ENCODE assay signal across 8 cellular contexts in genomic region chr1:84691139-84691783, GRCh38. TPM values are rescaled to one million over a fixed set of nuclear protein-coding genes. Genes with fewer than 3 reads are reported as not detected.
A peak's percentile ranks its signal among the peaks of the same experiment; 100 is the strongest.
DNase-seq lines count a peak whose midpoint lies in the region; ATAC-seq and TF ChIP-seq lines count a peak whose summit lies in the region.

No MANE protein-coding gene starts in this region.

- no peak overlapping the region for H2BK5ac ChIP-seq in mesenchymal stem cell (ENCODE audit: low read depth, low read length, poor library complexity, severe bottlenecking)

- H2BK12ac ChIP-seq in mesenchymal stem cell (ENCODE audit: low read length in 2 of 2): no peak overlapping the region

- H2BK15ac ChIP-seq in mesenchymal stem cell (ENCODE audit: low read depth, poor library complexity, severe bottlenecking): no peak overlapping the region

- intact Hi-C loops in aorta (cut with DNase I): loop anchor here in 1 of 2 donors (5.0 kb wide), 1 partner anchor 46 kb away; no protein-coding TSS in a partner anchor

- no peaks in the 10 kb centered on the region for H3K36me3 ChIP-seq in mesenchymal stem cell (ENCODE audit: control insufficient read depth in 1 of 2, insufficient read depth in 2 of 2, low read depth in 1 of 2, low read length in 2 of 2)
- no peaks in the 10 kb centered on the region for H3K36me3 ChIP-seq in aorta (ENCODE audit: control insufficient read depth in 1 of 2, insufficient read depth in 2 of 2, low read length in 1 of 2)

- no peak for TF ChIP-seq CTCF in AG10803 (conservative IDR thresholded peaks at IDR 0.05; ENCODE audit: low read length)
- no peak for TF ChIP-seq CTCF in HFF-Myc (IDR thresholded peaks at IDR 0.05; ENCODE audit: low read depth, low read length, missing control alignments)
- TF ChIP-seq CTCF in astrocyte of the cerebellum (IDR thresholded peaks at IDR 0.05; ENCODE audit: low read depth, low read length, missing control alignments): no peak

- no peak overlapping the region for H3K23ac ChIP-seq in mesenchymal stem cell (ENCODE audit: low read length in 2 of 2)

- DNase-seq in AG10803 (ENCODE audit: low read depth) (no peak), HFF-Myc (ENCODE audit: extremely low read depth, low read depth) (no peak), astrocyte of the cerebellum (ENCODE audit: low read depth) (no peak), mesenchymal stem cell (no peak), aorta (no peak), HuH-7 (ENCODE audit: low spot score) (no peak), NOMO-1 treated with DMSO at 0.1 percent for 48 hours (lab: John Stamatoyannopoulos, UW; ENCODE audit: unreplicated experiment) (no peak), NCI-H1092 treated with DMSO at 0.1 percent for 48 hours (lab: John Stamatoyannopoulos, UW) (no peak)

- no peaks in the 10 kb centered on the region for H3K4me1 ChIP-seq in mesenchymal stem cell (ENCODE audit: control insufficient read depth, insufficient read depth, low read depth, low read length)
- H3K4me1 ChIP-seq in aorta (ENCODE audit: control insufficient read depth in 1 of 2, insufficient read depth in 2 of 2, low read length in 2 of 2): no peaks in the 10 kb centered on the region

- H3K14ac ChIP-seq in mesenchymal stem cell (ENCODE audit: low read length in 2 of 2): no peak overlapping the region

- H4K91ac ChIP-seq in mesenchymal stem cell (ENCODE audit: low read length): no peak overlapping the region

- peak overlapping the region; percentile 41 for H4K8ac ChIP-seq in mesenchymal stem cell (ENCODE audit: low read length)

- H3K18ac ChIP-seq in mesenchymal stem cell (ENCODE audit: low read depth in 1 of 2, low read length in 2 of 2): no peak overlapping the region

- peak overlapping the region; percentile 83 for H3K9ac ChIP-seq in mesenchymal stem cell (ENCODE audit: low read length)

- H3K4me2 ChIP-seq in mesenchymal stem cell (ENCODE audit: low read length, poor library complexity, severe bottlenecking): peak overlapping the region; percentile 99

- no peaks in the 10 kb centered on the region for H3K27me3 ChIP-seq in mesenchymal stem cell (ENCODE audit: control insufficient read depth in 1 of 2, insufficient read depth in 1 of 2, low read length in 2 of 2)
- H3K27me3 ChIP-seq in aorta (ENCODE audit: control insufficient read depth in 1 of 2, insufficient read depth in 2 of 2, low read length in 1 of 2): no peaks in the 10 kb centered on the region

- H3K4me3 ChIP-seq in AG10803 (ENCODE audit: low read length) (peak overlapping the region; percentile 72), HFF-Myc (replicated peaks; ENCODE audit: low read depth, low read length) (peak overlapping the region; percentile 63), astrocyte of the cerebellum (ENCODE audit: low read depth, low read length) (peak overlapping the region; percentile 67), mesenchymal stem cell (ENCODE audit: insufficient read depth in 1 of 2, low read depth in 1 of 2, low read length in 2 of 2) (peak overlapping the region; percentile 83 to 96), aorta (ENCODE audit: low read length in 2 of 2) (peak overlapping the region; percentile 65 to 81)

- H3K27ac ChIP-seq in mesenchymal stem cell (ENCODE audit: low read length, poor library complexity, severe bottlenecking) (no peak overlapping the region), aorta (ENCODE audit: low read depth in 1 of 2, low read length in 2 of 2) (no peak overlapping the region)

- WGBS in mesenchymal stem cell: 42% methylated on average over 13 of the region's 13 CpGs
- 60 to 61% methylated on average over 13 of the region's 13 CpGs for WGBS in aorta, 2 donors

- no peak for ATAC-seq in aorta (ENCODE audit: low FRiP score)

- H2BK120ac ChIP-seq in mesenchymal stem cell (ENCODE audit: low read depth, low read length): no peak overlapping the region

- H2AFZ ChIP-seq in mesenchymal stem cell (ENCODE audit: low read depth, low read length): peak overlapping the region; percentile 30

- H3K79me1 ChIP-seq in mesenchymal stem cell (replicated peaks; ENCODE audit: low read length, poor library complexity, severe bottlenecking): peaks cover 4% of the 10 kb centered on the region

- H2AK5ac ChIP-seq in mesenchymal stem cell (ENCODE audit: low read length, severe bottlenecking): no peak overlapping the region

- no peaks in the 10 kb centered on the region for H3K9me3 ChIP-seq in mesenchymal stem cell (ENCODE audit: control insufficient read depth, low read length)
- H3K9me3 ChIP-seq in aorta (ENCODE audit: control insufficient read depth, low read length): no peaks in the 10 kb centered on the region

- in situ Hi-C loops in astrocyte of the cerebellum (cut with HindIII; ENCODE audit: low sequenced_read_pairs): no loop called here

- peak overlapping the region in 1 of 2 experiments; percentile 54 for H3K4ac ChIP-seq in mesenchymal stem cell (ENCODE audit: low read depth in 1 of 2, low read length in 2 of 2)

RNA-seq across cellular contexts. Expression of gene SSX2IP, which starts 1.0 kb away (rescaled TPM):
- 5.5 TPM for polyA plus RNA-seq in mesenchymal stem cell (2013, experiment 1 of 2)
- polyA plus RNA-seq in mesenchymal stem cell (2013, experiment 2 of 2): 5.8 TPM
- 10 to 100 TPM in 1 of 2 donors, 1 to 10 TPM in 1; 8.2 to 11.9 TPM for total RNA-seq in aorta
- polyA plus RNA-seq in aorta: 1 to 10 TPM; 2.7 to 8.8 TPM
